1 cellular context compared by ENCODE assay signal in the genomic region with DNA sequence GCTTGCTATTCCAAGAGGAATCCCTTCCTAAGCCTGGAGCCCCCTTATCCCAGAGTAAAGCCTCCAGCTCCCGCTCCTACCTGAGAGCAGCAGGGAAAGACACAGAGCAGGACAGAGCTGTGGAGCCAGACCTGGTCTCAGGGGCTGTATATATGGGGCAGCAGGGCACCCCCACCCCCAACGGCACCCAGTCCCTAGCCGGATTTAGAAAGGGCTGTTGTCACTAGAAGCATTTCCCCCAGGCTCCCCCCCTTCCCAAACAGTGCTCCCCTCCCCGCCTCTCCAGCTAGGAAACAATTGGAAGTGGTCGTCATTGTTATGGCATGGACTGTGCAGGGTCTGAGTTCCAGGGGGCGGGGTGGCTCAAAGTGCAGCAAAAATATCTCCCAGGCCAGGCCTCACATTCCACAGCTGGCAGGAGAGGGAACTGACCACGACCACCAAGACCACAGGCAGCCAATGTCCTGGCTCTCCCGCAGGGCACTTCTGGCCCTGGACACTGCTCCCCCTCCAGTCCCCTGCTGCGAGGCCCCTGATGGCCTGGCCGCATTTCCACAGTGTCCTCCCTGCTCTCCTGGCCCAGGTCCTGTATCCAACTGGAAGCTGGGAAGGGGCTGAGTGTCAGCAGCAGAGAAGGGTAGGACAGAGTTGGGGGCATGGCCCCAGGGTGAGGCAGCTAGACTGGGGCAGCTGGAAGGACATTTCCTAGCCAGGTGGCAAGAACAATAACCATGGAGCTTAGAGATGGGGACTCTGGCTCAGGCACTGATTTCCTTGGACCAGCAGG.
TF ChIP-seq lines count a peak whose summit lies in the region.

Gene MYH7, minus strand, starts transcription at position 121 of the 787 bp plus-strand sequence. CDS start 1,928 bp downstream, outside the sequence.

TF ChIP-seq in HepG2, 621 proteins besides CTCF, POLR2A, EP300 and RAD21 (continued from another document and continues in another):
- TF ChIP-seq MAFF (IDR thresholded peaks at IDR 0.05; ENCODE audit: low read depth, low read length) (no peak), AGO2 (optimal IDR thresholded peaks at IDR 0.05; ENCODE audit: low read depth, low read length) (no peak), ARHGAP35 (CRISPR knock-in tag; IDR thresholded peaks at IDR 0.05; ENCODE audit: borderline replicate concordance) (peak; percentile 79; the same call in 1 of the 2 replicates), NFE2 (CRISPR knock-in tag; IDR thresholded peaks at IDR 0.05) (no peak), ZSCAN21 (CRISPR knock-in tag; IDR thresholded peaks at IDR 0.05; ENCODE audit: borderline replicate concordance) (no peak; the same call in 1 of the 2 replicates), KLF11 (CRISPR knock-in tag; IDR thresholded peaks at IDR 0.05) (no peak), LCORL (IDR thresholded peaks at IDR 0.05) (peak; percentile 32; the same call in 1 of the 2 replicates), LCORL (CRISPR knock-in tag; IDR thresholded peaks at IDR 0.05) (peak; percentile 96), ZNF282 (IDR thresholded peaks at IDR 0.05; ENCODE audit: partially characterized antibody) (no peak), ATAD3A (CRISPR knock-in tag; IDR thresholded peaks at IDR 0.05) (no peak), ZNF142 (CRISPR knock-in tag; IDR thresholded peaks at IDR 0.05) (no peak), NFRKB (IDR thresholded peaks at IDR 0.05) (no peak), SAP130 (CRISPR knock-in tag; IDR thresholded peaks at IDR 0.05; ENCODE audit: low read depth) (peak; percentile 37; the same call in 1 of the 2 replicates), HNRNPL (IDR thresholded peaks at IDR 0.05; ENCODE audit: low read depth, low read length) (0 out of 2 replicates have a peak, but pooled peaks have one; percentile 64), SNAPC2 (CRISPR knock-in tag; IDR thresholded peaks at IDR 0.05) (0 out of 2 replicates have a peak, but pooled peaks have one; percentile 9), CENPT (CRISPR knock-in tag; IDR thresholded peaks at IDR 0.05; ENCODE audit: low read depth) (no peak), TGIF2 (CRISPR knock-in tag; IDR thresholded peaks at IDR 0.05) (no peak), FOXA3 (CRISPR knock-in tag; IDR thresholded peaks at IDR 0.05) (no peak), ZNF432 (CRISPR knock-in tag; IDR thresholded peaks at IDR 0.05; ENCODE audit: borderline replicate concordance) (no peak), EZH2 (conservative IDR thresholded peaks at IDR 0.05; ENCODE audit: low read depth, low read length) (no peak), ZNF547 (CRISPR knock-in tag; IDR thresholded peaks at IDR 0.05) (no peak), ZNF292 (CRISPR knock-in tag; IDR thresholded peaks at IDR 0.05; ENCODE audit: borderline replicate concordance, low read depth) (peak; percentile 81; the same call in 1 of the 2 replicates), ZNF775 (CRISPR knock-in tag; IDR thresholded peaks at IDR 0.05; ENCODE audit: borderline replicate concordance) (no peak), NR2F6 (IDR thresholded peaks at IDR 0.05) (no peak), NR2F6 (CRISPR knock-in tag; IDR thresholded peaks at IDR 0.05) (peak; percentile 37; the same call in 1 of the 2 replicates), DMTF1 (CRISPR knock-in tag; IDR thresholded peaks at IDR 0.05) (no peak), ZNF549 (CRISPR knock-in tag; IDR thresholded peaks at IDR 0.05) (no peak), NFKB2 (CRISPR knock-in tag; IDR thresholded peaks at IDR 0.05; ENCODE audit: borderline replicate concordance) (0 out of 2 replicates have a peak, but pooled peaks have one; percentile 39), SUZ12 (IDR thresholded peaks at IDR 0.05; ENCODE audit: low read depth, low read length) (no peak), PAX8 (CRISPR knock-in tag; IDR thresholded peaks at IDR 0.05; ENCODE audit: borderline replicate concordance) (no peak)
- TF ChIP-seq, protein P1, sequence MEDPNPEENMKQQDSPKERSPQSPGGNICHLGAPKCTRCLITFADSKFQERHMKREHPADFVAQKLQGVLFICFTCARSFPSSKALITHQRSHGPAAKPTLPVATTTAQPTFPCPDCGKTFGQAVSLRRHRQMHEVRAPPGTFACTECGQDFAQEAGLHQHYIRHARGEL (CRISPR knock-in tag; IDR thresholded peaks at IDR 0.05): no peak
- TF ChIP-seq, protein P2, sequence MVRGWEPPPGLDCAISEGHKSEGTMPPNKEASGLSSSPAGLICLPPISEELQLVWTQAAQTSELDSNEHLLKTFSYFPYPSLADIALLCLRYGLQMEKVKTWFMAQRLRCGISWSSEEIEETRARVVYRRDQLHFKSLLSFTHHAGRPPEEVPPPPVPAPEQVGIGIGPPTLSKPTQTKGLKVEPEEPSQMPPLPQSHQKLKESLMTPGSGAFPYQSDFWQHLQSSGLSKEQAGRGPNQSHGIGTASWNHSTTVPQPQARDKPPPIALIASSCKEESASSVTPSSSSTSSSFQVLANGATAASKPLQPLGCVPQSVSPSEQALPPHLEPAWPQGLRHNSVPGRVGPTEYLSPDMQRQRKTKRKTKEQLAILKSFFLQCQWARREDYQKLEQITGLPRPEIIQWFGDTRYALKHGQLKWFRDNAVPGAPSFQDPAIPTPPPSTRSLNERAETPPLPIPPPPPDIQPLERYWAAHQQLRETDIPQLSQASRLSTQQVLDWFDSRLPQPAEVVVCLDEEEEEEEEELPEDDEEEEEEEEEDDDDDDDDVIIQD (CRISPR knock-in tag; IDR thresholded peaks at IDR 0.05; ENCODE audit: low read depth): no peak
- TF ChIP-seq, protein P3, sequence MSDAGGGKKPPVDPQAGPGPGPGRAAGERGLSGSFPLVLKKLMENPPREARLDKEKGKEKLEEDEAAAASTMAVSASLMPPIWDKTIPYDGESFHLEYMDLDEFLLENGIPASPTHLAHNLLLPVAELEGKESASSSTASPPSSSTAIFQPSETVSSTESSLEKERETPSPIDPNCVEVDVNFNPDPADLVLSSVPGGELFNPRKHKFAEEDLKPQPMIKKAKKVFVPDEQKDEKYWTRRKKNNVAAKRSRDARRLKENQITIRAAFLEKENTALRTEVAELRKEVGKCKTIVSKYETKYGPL (CRISPR knock-in tag; IDR thresholded peaks at IDR 0.05): no peak
- TF ChIP-seq, protein P4, sequence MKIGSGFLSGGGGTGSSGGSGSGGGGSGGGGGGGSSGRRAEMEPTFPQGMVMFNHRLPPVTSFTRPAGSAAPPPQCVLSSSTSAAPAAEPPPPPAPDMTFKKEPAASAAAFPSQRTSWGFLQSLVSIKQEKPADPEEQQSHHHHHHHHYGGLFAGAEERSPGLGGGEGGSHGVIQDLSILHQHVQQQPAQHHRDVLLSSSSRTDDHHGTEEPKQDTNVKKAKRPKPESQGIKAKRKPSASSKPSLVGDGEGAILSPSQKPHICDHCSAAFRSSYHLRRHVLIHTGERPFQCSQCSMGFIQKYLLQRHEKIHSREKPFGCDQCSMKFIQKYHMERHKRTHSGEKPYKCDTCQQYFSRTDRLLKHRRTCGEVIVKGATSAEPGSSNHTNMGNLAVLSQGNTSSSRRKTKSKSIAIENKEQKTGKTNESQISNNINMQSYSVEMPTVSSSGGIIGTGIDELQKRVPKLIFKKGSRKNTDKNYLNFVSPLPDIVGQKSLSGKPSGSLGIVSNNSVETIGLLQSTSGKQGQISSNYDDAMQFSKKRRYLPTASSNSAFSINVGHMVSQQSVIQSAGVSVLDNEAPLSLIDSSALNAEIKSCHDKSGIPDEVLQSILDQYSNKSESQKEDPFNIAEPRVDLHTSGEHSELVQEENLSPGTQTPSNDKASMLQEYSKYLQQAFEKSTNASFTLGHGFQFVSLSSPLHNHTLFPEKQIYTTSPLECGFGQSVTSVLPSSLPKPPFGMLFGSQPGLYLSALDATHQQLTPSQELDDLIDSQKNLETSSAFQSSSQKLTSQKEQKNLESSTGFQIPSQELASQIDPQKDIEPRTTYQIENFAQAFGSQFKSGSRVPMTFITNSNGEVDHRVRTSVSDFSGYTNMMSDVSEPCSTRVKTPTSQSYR (CRISPR knock-in tag; IDR thresholded peaks at IDR 0.05; ENCODE audit: borderline replicate concordance): peak; percentile 7; the same call in 1 of the 2 replicates
- TF ChIP-seq, protein P5, sequence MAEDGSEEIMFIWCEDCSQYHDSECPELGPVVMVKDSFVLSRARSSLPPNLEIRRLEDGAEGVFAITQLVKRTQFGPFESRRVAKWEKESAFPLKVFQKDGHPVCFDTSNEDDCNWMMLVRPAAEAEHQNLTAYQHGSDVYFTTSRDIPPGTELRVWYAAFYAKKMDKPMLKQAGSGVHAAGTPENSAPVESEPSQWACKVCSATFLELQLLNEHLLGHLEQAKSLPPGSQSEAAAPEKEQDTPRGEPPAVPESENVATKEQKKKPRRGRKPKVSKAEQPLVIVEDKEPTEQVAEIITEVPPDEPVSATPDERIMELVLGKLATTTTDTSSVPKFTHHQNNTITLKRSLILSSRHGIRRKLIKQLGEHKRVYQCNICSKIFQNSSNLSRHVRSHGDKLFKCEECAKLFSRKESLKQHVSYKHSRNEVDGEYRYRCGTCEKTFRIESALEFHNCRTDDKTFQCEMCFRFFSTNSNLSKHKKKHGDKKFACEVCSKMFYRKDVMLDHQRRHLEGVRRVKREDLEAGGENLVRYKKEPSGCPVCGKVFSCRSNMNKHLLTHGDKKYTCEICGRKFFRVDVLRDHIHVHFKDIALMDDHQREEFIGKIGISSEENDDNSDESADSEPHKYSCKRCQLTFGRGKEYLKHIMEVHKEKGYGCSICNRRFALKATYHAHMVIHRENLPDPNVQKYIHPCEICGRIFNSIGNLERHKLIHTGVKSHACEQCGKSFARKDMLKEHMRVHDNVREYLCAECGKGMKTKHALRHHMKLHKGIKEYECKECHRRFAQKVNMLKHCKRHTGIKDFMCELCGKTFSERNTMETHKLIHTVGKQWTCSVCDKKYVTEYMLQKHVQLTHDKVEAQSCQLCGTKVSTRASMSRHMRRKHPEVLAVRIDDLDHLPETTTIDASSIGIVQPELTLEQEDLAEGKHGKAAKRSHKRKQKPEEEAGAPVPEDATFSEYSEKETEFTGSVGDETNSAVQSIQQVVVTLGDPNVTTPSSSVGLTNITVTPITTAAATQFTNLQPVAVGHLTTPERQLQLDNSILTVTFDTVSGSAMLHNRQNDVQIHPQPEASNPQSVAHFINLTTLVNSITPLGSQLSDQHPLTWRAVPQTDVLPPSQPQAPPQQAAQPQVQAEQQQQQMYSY (CRISPR knock-in tag; IDR thresholded peaks at IDR 0.05): no peak
- TF ChIP-seq, protein P6, sequence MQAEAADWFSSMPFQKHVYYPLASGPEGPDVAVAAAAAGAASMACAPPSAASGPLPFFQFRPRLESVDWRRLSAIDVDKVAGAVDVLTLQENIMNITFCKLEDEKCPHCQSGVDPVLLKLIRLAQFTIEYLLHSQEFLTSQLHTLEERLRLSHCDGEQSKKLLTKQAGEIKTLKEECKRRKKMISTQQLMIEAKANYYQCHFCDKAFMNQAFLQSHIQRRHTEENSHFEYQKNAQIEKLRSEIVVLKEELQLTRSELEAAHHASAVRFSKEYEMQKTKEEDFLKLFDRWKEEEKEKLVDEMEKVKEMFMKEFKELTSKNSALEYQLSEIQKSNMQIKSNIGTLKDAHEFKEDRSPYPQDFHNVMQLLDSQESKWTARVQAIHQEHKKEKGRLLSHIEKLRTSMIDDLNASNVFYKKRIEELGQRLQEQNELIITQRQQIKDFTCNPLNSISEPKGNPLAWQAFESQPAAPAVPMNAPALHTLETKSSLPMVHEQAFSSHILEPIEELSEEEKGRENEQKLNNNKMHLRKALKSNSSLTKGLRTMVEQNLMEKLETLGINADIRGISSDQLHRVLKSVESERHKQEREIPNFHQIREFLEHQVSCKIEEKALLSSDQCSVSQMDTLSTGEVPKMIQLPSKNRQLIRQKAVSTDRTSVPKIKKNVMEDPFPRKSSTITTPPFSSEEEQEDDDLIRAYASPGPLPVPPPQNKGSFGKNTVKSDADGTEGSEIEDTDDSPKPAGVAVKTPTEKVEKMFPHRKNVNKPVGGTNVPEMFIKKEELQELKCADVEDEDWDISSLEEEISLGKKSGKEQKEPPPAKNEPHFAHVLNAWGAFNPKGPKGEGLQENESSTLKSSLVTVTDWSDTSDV (CRISPR knock-in tag; IDR thresholded peaks at IDR 0.05): no peak
